ENCODE assay signal across 1 cellular context in the genomic region with DNA sequence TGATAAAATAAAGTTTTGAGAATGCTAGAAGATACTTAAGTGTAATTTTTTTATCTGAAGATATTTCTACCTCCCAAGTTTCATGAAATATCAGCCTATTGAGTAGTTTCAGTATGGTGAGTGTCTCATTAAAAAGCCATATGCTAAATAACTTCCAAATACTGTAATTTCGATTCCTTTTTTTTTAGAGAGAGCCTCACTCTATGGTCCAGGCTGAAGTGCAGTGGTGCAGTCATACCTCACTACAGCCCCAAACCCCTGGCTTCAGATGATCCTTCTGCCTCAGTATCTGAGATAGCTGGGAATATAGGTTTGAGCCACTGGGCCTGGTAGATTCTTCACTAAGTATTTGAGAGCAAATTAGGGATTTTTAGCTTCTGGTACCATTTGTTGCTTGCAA.
TF ChIP-seq lines count a peak whose summit lies in the region.

No MANE protein-coding gene starts in this region.

TF ChIP-seq in GM12878, 131 proteins besides CTCF, POLR2A, EP300 and RAD21 (continued from another document):
- TF ChIP-seq, protein P1, sequence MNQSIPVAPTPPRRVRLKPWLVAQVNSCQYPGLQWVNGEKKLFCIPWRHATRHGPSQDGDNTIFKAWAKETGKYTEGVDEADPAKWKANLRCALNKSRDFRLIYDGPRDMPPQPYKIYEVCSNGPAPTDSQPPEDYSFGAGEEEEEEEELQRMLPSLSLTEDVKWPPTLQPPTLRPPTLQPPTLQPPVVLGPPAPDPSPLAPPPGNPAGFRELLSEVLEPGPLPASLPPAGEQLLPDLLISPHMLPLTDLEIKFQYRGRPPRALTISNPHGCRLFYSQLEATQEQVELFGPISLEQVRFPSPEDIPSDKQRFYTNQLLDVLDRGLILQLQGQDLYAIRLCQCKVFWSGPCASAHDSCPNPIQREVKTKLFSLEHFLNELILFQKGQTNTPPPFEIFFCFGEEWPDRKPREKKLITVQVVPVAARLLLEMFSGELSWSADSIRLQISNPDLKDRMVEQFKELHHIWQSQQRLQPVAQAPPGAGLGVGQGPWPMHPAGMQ (IDR thresholded peaks at IDR 0.05; ENCODE audit: borderline replicate concordance), result no peak
- TF ChIP-seq NBN (IDR thresholded peaks at IDR 0.05) (no peak), BHLHE40 (IDR thresholded peaks at IDR 0.05; ENCODE audit: borderline replicate concordance in 1 of 2, low read depth in 2 of 2, low read length in 1 of 2) (0 out of 4 replicates have a peak, but pooled peaks of 1 of the 2 experiments have one; percentile 20), POU2F2 (IDR thresholded peaks at IDR 0.05; ENCODE audit: borderline replicate concordance, low read depth, low read length) (no peak), EED (IDR thresholded peaks at IDR 0.05; ENCODE audit: low read depth) (no peak), ATF7 (IDR thresholded peaks at IDR 0.05; ENCODE audit: low read depth) (no peak), SPI1 (IDR thresholded peaks at IDR 0.05; ENCODE audit: borderline replicate concordance, insufficient read depth, low read depth, low read length) (0 out of 2 replicates have a peak, but pooled peaks have one; percentile 19), SUPT20H (IDR thresholded peaks at IDR 0.05; ENCODE audit: borderline replicate concordance, control insufficient read depth, low read depth, low read length) (no peak)
TF ChIP-seq in GM12878: peak in this region for 2.
